12 cellular contexts compared by ENCODE assay signal in the genomic region with DNA sequence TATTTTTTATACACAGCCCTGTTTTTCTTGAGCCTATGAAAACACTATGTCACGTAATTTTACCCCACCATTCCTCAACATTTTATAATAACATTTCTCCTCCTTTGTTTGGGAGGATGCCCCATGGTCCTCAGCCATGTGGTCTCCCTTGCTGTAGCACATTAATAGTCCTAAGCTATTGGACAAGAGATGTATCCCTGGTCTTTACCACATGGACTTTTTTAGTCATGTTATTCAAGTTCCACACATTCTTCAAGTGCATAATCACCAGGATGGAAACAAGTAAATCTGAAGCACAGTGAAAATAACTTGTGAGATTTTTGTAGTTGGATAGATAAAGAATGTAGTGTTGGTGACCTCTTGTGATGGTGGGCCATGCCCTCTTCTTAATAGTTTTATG. TPM values are rescaled to one million over a fixed set of nuclear protein-coding genes. Genes with fewer than 3 reads are reported as not detected.
A peak's percentile ranks its signal among the peaks of the same experiment; 100 is the strongest.
DNase-seq lines count a peak whose midpoint lies in the region; ATAC-seq, FAIRE-seq and TF ChIP-seq lines count a peak whose summit lies in the region.
"Had no signal": no experiment of that assay in that cellular context is flagged by ENCODE, and none has a peak within 500 bp of the region (broad histone marks: within the 10 kb centered on the region; RNA-seq: fewer than 3 reads in every experiment).

No MANE protein-coding gene starts in this region.

- no peak overlapping the region for H3K4me2 ChIP-seq in skeletal muscle satellite cell (ENCODE audit: low read length)
- H3K4me2 ChIP-seq: KMS-11 had no signal

- H3K4me1 Mint-ChIP-seq in stimulated activated naive B cell treated with anti-CD40 and anti-IgM and Interleukin-4, amounts not matched to agents 10 μg/mL and 1 μg/mL and 100 μg/mL, for 72 hours = peaks cover 2 to 5% of the 10 kb centered on the region in 2 donors

- no peaks in the 10 kb centered on the region for H3K36me3 ChIP-seq in skeletal muscle satellite cell (ENCODE audit: insufficient read depth, low read length)

- H3K27me3 ChIP-seq in skeletal muscle satellite cell (ENCODE audit: control insufficient read depth, insufficient read depth, low read length) = no peaks in the 10 kb centered on the region

- H3K27ac Mint-ChIP-seq in stimulated activated naive B cell treated with anti-CD40 and anti-IgM and Interleukin-4, amounts not matched to agents 10 μg/mL and 1 μg/mL and 100 μg/mL, for 72 hours = no peak overlapping the region
- H3K27ac Mint-ChIP-seq: T-helper 17 cell had no signal

- 53 to 61% methylated on average over 1 of the region's 1 CpG for WGBS in lower leg skin, 2 donors

- intact Hi-C loops in lower leg skin (cut with DNase I; ENCODE audit: low total_unique reads) = no loop called here

- H3K27me3 Mint-ChIP-seq in stimulated activated naive B cell treated with anti-CD40 and anti-IgM and Interleukin-4, amounts not matched to agents 10 μg/mL and 1 μg/mL and 100 μg/mL, for 72 hours = peaks cover 23 to 25% of the 10 kb centered on the region in 2 donors

- ATAC-seq in HG03457 (IDR thresholded peaks at IDR 0.05; ENCODE audit: unreplicated experiment) = no peak
- ATAC-seq in stimulated activated naive B cell treated with anti-CD40 and anti-IgM and Interleukin-4, amounts not matched to agents 10 μg/mL and 1 μg/mL and 100 μg/mL, for 72 hours (replicated peaks) = no peak
- ATAC-seq: right cardiac atrium, T-helper 17 cell had no signal

- TF ChIP-seq CTCF in HFF-Myc (IDR thresholded peaks at IDR 0.05; ENCODE audit: low read depth, low read length, missing control alignments) (no peak), lower leg skin (IDR thresholded peaks at IDR 0.05) (no peak)

- TF ChIP-seq POLR2A in lower leg skin (IDR thresholded peaks at IDR 0.05) = no peak

- peaks cover 60% of the 10 kb centered on the region for H3K4me1 ChIP-seq in skeletal muscle satellite cell (ENCODE audit: control insufficient read depth, insufficient read depth, low read length)

- no peaks in the 10 kb centered on the region for H3K36me3 Mint-ChIP-seq in stimulated activated naive B cell treated with anti-CD40 and anti-IgM and Interleukin-4, amounts not matched to agents 10 μg/mL and 1 μg/mL and 100 μg/mL, for 72 hours

- no peaks in the 10 kb centered on the region for H3K9me3 ChIP-seq in skeletal muscle satellite cell (replicated peaks; ENCODE audit: low read length)

- DNase-seq in HFF-Myc (ENCODE audit: extremely low read depth, low read depth) (peak; percentile 94), lower leg skin (ENCODE audit: low spot score in 2 of 2) (no peak)
- DNase-seq in stimulated activated naive B cell treated with anti-CD40 and anti-IgM and Interleukin-4, amounts not matched to agents 10 μg/mL and 1 μg/mL and 100 μg/mL, for 72 hours = no peak
- DNase-seq: NCI-H510A, right cardiac atrium, T-helper 17 cell had no signal

- peak overlapping the region; percentile 80 for H3K9ac ChIP-seq in skeletal muscle satellite cell (ENCODE audit: low read depth, low read length)
- H3K9ac ChIP-seq: KMS-11 had no signal

- no peak overlapping the region for H3K4me3 Mint-ChIP-seq in stimulated activated naive B cell treated with anti-CD40 and anti-IgM and Interleukin-4, amounts not matched to agents 10 μg/mL and 1 μg/mL and 100 μg/mL, for 72 hours
- H3K4me3 Mint-ChIP-seq: T-helper 17 cell had no signal

- H3K4me3 ChIP-seq in HFF-Myc (replicated peaks; ENCODE audit: low read depth, low read length) = no peak overlapping the region
- no peak overlapping the region for H3K4me3 ChIP-seq in skeletal muscle satellite cell (ENCODE audit: low read length)
- H3K4me3 ChIP-seq in lower leg skin (ENCODE audit: low read depth, poor library complexity, severe bottlenecking) = no peak overlapping the region

- H3K9me3 Mint-ChIP-seq in stimulated activated naive B cell treated with anti-CD40 and anti-IgM and Interleukin-4, amounts not matched to agents 10 μg/mL and 1 μg/mL and 100 μg/mL, for 72 hours = peaks cover 3% of the 10 kb centered on the region in 2 donors

- FAIRE-seq in endometrium (lab: Jason Lieb, UNC) = peak; percentile 93
- FAIRE-seq: islet of Langerhans had no signal

RNA-seq across cellular contexts. Expression of gene KRTAP2-3, which starts 2.1 kb away (rescaled TPM):
- 0.87 and 1.0 TPM in 2 replicates for total RNA-seq in skeletal muscle satellite cell (2012; rRNA removed)
- 10 to 100 TPM in 1 of 4 donors, 1 to 10 TPM in 1, not detected in 2; 3.9 to 12.8 TPM for total RNA-seq in lower leg skin
- total RNA-seq: dermis microvascular lymphatic vessel endothelial cell, right cardiac atrium, T-helper 17 cell had no signal

RNA-seq across cellular contexts. Expression of gene KRTAP2-4, which starts 3.7 kb away (rescaled TPM):
- total RNA-seq in skeletal muscle satellite cell (2012; rRNA removed) = not detected in 2 replicates
- total RNA-seq in lower leg skin = 10 to 100 TPM in 1 of 4 donors, not detected in 3; 61.4 TPM
- total RNA-seq: dermis microvascular lymphatic vessel endothelial cell, right cardiac atrium, T-helper 17 cell had no signal

RNA-seq across cellular contexts. Expression of gene KRTAP2-2, which starts 6.9 kb away (rescaled TPM):
- total RNA-seq in skeletal muscle satellite cell (2012; rRNA removed) = not detected in 2 replicates
- 10 to 100 TPM in 1 of 4 donors, 1 to 10 TPM in 1, not detected in 2; 3.6 to 58.7 TPM for total RNA-seq in lower leg skin
- total RNA-seq: dermis microvascular lymphatic vessel endothelial cell, right cardiac atrium, T-helper 17 cell had no signal

RNA-seq across cellular contexts. Expression of gene KRTAP2-1, which starts 14.9 kb away (rescaled TPM):
- total RNA-seq in skeletal muscle satellite cell (2012; rRNA removed) = not detected in 2 replicates
- total RNA-seq in lower leg skin = 10 to 100 TPM in 1 of 4 donors, 1 to 10 TPM in 1, not detected in 2; 7.0 to 83.9 TPM
- total RNA-seq: dermis microvascular lymphatic vessel endothelial cell, right cardiac atrium, T-helper 17 cell had no signal

RNA-seq across cellular contexts. Expression of gene KRTAP1-1, which starts 20.7 kb away (rescaled TPM):
- not detected in 2 replicates for total RNA-seq in skeletal muscle satellite cell (2012; rRNA removed)
- total RNA-seq in lower leg skin = 100 to 1,000 TPM in 1 of 4 donors, 1 to 10 TPM in 1, under 1 TPM in 1, not detected in 1; 0.32 to 195 (median 5.1) TPM
- total RNA-seq: dermis microvascular lymphatic vessel endothelial cell, right cardiac atrium, T-helper 17 cell had no signal
